1 cellular context compared by ENCODE assay signal in the genomic region with DNA sequence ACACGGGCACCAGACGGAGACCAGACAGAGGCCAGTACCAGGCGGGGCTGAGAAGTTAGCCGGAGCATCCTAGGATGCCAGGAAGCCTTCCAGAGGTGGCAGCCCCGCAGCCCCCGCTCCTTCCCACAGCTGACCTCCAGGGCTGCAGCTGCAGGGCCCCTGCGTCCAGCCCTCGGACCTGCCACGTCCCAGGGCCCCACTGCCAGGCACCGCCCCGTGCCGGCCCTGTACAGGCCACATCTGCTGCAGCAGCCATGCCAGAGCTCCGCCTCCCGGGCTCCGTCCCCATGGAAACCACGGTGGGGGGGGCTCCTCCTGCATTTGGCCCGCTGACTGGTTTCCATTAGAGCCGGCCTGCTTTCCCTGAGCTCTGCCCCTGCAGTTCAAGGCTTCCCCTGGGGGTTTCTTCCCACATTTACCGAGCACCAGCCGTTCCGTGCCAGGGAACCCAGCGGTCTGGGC.
TF ChIP-seq lines count a peak whose summit lies in the region.

No MANE protein-coding gene starts in this region.

TF ChIP-seq in HEK293, 187 proteins besides CTCF, POLR2A, EP300 and RAD21 (continued from another document and continues in another):
- TF ChIP-seq, protein P1, sequence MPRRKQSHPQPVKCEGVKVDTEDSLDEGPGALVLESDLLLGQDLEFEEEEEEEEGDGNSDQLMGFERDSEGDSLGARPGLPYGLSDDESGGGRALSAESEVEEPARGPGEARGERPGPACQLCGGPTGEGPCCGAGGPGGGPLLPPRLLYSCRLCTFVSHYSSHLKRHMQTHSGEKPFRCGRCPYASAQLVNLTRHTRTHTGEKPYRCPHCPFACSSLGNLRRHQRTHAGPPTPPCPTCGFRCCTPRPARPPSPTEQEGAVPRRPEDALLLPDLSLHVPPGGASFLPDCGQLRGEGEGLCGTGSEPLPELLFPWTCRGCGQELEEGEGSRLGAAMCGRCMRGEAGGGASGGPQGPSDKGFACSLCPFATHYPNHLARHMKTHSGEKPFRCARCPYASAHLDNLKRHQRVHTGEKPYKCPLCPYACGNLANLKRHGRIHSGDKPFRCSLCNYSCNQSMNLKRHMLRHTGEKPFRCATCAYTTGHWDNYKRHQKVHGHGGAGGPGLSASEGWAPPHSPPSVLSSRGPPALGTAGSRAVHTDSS (tag by site-specific recombination; IDR thresholded peaks at IDR 0.05): no peak
- TF ChIP-seq, protein P2, sequence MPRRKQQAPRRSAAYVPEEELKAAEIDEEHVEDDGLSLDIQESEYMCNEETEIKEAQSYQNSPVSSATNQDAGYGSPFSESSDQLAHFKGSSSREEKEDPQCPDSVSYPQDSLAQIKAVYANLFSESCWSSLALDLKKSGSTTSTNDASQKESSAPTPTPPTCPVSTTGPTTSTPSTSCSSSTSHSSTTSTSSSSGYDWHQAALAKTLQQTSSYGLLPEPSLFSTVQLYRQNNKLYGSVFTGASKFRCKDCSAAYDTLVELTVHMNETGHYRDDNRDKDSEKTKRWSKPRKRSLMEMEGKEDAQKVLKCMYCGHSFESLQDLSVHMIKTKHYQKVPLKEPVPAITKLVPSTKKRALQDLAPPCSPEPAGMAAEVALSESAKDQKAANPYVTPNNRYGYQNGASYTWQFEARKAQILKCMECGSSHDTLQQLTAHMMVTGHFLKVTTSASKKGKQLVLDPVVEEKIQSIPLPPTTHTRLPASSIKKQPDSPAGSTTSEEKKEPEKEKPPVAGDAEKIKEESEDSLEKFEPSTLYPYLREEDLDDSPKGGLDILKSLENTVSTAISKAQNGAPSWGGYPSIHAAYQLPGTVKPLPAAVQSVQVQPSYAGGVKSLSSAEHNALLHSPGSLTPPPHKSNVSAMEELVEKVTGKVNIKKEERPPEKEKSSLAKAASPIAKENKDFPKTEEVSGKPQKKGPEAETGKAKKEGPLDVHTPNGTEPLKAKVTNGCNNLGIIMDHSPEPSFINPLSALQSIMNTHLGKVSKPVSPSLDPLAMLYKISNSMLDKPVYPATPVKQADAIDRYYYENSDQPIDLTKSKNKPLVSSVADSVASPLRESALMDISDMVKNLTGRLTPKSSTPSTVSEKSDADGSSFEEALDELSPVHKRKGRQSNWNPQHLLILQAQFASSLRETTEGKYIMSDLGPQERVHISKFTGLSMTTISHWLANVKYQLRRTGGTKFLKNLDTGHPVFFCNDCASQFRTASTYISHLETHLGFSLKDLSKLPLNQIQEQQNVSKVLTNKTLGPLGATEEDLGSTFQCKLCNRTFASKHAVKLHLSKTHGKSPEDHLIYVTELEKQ (tag by site-specific recombination; IDR thresholded peaks at IDR 0.05; ENCODE audit: borderline replicate concordance): no peak
- TF ChIP-seq, protein P3, sequence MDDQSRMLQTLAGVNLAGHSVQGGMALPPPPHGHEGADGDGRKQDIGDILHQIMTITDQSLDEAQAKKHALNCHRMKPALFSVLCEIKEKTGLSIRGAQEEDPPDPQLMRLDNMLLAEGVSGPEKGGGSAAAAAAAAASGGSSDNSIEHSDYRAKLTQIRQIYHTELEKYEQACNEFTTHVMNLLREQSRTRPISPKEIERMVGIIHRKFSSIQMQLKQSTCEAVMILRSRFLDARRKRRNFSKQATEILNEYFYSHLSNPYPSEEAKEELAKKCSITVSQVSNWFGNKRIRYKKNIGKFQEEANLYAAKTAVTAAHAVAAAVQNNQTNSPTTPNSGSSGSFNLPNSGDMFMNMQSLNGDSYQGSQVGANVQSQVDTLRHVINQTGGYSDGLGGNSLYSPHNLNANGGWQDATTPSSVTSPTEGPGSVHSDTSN (CRISPR knock-in tag; IDR thresholded peaks at IDR 0.05): no peak
- TF ChIP-seq ZNF560 (tag by site-specific recombination; IDR thresholded peaks at IDR 0.05; ENCODE audit: borderline replicate concordance): no peak
- no peak for TF ChIP-seq ZNF558 (tag by site-specific recombination; IDR thresholded peaks at IDR 0.05)
- TF ChIP-seq, protein P4, sequence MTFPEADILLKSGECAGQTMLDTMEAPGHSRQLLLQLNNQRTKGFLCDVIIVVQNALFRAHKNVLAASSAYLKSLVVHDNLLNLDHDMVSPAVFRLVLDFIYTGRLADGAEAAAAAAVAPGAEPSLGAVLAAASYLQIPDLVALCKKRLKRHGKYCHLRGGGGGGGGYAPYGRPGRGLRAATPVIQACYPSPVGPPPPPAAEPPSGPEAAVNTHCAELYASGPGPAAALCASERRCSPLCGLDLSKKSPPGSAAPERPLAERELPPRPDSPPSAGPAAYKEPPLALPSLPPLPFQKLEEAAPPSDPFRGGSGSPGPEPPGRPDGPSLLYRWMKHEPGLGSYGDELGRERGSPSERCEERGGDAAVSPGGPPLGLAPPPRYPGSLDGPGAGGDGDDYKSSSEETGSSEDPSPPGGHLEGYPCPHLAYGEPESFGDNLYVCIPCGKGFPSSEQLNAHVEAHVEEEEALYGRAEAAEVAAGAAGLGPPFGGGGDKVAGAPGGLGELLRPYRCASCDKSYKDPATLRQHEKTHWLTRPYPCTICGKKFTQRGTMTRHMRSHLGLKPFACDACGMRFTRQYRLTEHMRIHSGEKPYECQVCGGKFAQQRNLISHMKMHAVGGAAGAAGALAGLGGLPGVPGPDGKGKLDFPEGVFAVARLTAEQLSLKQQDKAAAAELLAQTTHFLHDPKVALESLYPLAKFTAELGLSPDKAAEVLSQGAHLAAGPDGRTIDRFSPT (tag by site-specific recombination; IDR thresholded peaks at IDR 0.05): 0 out of 2 replicates have a peak, but pooled peaks have one; percentile 10
- no peak for TF ChIP-seq KLF7 (tag by site-specific recombination; IDR thresholded peaks at IDR 0.05; ENCODE audit: borderline replicate concordance)
- TF ChIP-seq ZNF214 (tag by site-specific recombination; IDR thresholded peaks at IDR 0.05; ENCODE audit: borderline replicate concordance): no peak
- TF ChIP-seq ZNF174 (tag by site-specific recombination; IDR thresholded peaks at IDR 0.05): no peak
- no peak for TF ChIP-seq ZNF24 (tag by site-specific recombination; IDR thresholded peaks at IDR 0.05)
- TF ChIP-seq ZNF266 (tag by site-specific recombination; IDR thresholded peaks at IDR 0.05; ENCODE audit: low read depth): no peak
- TF ChIP-seq, protein P5, sequence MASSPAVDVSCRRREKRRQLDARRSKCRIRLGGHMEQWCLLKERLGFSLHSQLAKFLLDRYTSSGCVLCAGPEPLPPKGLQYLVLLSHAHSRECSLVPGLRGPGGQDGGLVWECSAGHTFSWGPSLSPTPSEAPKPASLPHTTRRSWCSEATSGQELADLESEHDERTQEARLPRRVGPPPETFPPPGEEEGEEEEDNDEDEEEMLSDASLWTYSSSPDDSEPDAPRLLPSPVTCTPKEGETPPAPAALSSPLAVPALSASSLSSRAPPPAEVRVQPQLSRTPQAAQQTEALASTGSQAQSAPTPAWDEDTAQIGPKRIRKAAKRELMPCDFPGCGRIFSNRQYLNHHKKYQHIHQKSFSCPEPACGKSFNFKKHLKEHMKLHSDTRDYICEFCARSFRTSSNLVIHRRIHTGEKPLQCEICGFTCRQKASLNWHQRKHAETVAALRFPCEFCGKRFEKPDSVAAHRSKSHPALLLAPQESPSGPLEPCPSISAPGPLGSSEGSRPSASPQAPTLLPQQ (tag by site-specific recombination; IDR thresholded peaks at IDR 0.05): peak; percentile 68; the same call in 1 of the 2 replicates
- TF ChIP-seq, protein P6, sequence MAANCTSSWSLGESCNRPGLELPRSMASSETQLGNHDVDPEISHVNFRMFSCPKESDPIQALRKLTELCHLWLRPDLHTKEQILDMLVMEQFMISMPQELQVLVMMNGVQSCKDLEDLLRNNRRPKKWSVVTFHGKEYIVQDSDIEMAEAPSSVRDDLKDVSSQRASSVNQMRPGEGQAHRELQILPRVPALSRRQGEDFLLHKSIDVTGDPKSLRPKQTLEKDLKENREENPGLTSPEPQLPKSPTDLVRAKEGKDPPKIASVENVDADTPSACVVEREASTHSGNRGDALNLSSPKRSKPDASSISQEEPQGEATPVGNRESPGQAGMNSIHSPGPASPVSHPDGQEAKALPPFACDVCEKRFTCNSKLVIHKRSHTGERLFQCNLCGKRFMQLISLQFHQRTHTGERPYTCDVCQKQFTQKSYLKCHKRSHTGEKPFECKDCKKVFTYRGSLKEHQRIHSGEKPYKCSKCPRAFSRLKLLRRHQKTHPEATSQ (tag by site-specific recombination; IDR thresholded peaks at IDR 0.05): no peak
- peak; percentile 81 for TF ChIP-seq GLIS2 (tag by site-specific recombination; IDR thresholded peaks at IDR 0.05)
- TF ChIP-seq, protein P7, sequence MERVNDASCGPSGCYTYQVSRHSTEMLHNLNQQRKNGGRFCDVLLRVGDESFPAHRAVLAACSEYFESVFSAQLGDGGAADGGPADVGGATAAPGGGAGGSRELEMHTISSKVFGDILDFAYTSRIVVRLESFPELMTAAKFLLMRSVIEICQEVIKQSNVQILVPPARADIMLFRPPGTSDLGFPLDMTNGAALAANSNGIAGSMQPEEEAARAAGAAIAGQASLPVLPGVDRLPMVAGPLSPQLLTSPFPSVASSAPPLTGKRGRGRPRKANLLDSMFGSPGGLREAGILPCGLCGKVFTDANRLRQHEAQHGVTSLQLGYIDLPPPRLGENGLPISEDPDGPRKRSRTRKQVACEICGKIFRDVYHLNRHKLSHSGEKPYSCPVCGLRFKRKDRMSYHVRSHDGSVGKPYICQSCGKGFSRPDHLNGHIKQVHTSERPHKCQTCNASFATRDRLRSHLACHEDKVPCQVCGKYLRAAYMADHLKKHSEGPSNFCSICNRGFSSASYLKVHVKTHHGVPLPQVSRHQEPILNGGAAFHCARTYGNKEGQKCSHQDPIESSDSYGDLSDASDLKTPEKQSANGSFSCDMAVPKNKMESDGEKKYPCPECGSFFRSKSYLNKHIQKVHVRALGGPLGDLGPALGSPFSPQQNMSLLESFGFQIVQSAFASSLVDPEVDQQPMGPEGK (tag by site-specific recombination; IDR thresholded peaks at IDR 0.05): peak; percentile 84
- TF ChIP-seq ZBTB21 (tag by site-specific recombination; IDR thresholded peaks at IDR 0.05): no peak
- TF ChIP-seq, protein P8, sequence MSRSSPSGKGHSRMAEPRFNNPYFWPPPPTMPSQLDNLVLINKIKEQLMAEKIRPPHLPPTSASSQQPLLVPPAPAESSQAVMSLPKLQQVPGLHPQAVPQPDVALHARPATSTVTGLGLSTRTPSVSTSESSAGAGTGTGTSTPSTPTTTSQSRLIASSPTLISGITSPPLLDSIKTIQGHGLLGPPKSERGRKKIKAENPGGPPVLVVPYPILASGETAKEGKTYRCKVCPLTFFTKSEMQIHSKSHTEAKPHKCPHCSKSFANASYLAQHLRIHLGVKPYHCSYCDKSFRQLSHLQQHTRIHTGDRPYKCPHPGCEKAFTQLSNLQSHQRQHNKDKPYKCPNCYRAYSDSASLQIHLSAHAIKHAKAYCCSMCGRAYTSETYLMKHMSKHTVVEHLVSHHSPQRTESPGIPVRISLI (tag by site-specific recombination; IDR thresholded peaks at IDR 0.05): no peak
- TF ChIP-seq, protein P9, sequence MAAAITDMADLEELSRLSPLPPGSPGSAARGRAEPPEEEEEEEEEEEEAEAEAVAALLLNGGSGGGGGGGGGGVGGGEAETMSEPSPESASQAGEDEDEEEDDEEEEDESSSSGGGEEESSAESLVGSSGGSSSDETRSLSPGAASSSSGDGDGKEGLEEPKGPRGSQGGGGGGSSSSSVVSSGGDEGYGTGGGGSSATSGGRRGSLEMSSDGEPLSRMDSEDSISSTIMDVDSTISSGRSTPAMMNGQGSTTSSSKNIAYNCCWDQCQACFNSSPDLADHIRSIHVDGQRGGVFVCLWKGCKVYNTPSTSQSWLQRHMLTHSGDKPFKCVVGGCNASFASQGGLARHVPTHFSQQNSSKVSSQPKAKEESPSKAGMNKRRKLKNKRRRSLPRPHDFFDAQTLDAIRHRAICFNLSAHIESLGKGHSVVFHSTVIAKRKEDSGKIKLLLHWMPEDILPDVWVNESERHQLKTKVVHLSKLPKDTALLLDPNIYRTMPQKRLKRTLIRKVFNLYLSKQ (tag by site-specific recombination; IDR thresholded peaks at IDR 0.05; ENCODE audit: borderline replicate concordance): no peak
- TF ChIP-seq YY1 (tag by site-specific recombination; IDR thresholded peaks at IDR 0.05): peak; percentile 43; the same call in 1 of the 2 replicates
- peak; percentile 16; the same call in 1 of the 2 replicates for TF ChIP-seq ZNF561 (tag by site-specific recombination; IDR thresholded peaks at IDR 0.05; ENCODE audit: borderline replicate concordance)
- peak; percentile 87; the same call in 1 of the 2 replicates for TF ChIP-seq ZBTB20 (tag by site-specific recombination; IDR thresholded peaks at IDR 0.05)
- TF ChIP-seq, protein P10, sequence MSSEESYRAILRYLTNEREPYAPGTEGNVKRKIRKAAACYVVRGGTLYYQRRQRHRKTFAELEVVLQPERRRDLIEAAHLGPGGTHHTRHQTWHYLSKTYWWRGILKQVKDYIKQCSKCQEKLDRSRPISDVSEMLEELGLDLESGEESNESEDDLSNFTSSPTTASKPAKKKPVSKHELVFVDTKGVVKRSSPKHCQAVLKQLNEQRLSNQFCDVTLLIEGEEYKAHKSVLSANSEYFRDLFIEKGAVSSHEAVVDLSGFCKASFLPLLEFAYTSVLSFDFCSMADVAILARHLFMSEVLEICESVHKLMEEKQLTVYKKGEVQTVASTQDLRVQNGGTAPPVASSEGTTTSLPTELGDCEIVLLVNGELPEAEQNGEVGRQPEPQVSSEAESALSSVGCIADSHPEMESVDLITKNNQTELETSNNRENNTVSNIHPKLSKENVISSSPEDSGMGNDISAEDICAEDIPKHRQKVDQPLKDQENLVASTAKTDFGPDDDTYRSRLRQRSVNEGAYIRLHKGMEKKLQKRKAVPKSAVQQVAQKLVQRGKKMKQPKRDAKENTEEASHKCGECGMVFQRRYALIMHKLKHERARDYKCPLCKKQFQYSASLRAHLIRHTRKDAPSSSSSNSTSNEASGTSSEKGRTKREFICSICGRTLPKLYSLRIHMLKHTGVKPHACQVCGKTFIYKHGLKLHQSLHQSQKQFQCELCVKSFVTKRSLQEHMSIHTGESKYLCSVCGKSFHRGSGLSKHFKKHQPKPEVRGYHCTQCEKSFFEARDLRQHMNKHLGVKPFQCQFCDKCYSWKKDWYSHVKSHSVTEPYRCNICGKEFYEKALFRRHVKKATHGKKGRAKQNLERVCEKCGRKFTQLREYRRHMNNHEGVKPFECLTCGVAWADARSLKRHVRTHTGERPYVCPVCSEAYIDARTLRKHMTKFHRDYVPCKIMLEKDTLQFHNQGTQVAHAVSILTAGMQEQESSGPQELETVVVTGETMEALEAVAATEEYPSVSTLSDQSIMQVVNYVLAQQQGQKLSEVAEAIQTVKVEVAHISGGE (tag by site-specific recombination; conservative IDR thresholded peaks at IDR 0.05; ENCODE audit: low read depth): no peak
- TF ChIP-seq, protein P11, sequence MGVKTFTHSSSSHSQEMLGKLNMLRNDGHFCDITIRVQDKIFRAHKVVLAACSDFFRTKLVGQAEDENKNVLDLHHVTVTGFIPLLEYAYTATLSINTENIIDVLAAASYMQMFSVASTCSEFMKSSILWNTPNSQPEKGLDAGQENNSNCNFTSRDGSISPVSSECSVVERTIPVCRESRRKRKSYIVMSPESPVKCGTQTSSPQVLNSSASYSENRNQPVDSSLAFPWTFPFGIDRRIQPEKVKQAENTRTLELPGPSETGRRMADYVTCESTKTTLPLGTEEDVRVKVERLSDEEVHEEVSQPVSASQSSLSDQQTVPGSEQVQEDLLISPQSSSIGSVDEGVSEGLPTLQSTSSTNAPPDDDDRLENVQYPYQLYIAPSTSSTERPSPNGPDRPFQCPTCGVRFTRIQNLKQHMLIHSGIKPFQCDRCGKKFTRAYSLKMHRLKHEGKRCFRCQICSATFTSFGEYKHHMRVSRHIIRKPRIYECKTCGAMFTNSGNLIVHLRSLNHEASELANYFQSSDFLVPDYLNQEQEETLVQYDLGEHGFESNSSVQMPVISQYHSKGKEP (tag by site-specific recombination; IDR thresholded peaks at IDR 0.05): peak; percentile 65
